In the genomic region with DNA sequence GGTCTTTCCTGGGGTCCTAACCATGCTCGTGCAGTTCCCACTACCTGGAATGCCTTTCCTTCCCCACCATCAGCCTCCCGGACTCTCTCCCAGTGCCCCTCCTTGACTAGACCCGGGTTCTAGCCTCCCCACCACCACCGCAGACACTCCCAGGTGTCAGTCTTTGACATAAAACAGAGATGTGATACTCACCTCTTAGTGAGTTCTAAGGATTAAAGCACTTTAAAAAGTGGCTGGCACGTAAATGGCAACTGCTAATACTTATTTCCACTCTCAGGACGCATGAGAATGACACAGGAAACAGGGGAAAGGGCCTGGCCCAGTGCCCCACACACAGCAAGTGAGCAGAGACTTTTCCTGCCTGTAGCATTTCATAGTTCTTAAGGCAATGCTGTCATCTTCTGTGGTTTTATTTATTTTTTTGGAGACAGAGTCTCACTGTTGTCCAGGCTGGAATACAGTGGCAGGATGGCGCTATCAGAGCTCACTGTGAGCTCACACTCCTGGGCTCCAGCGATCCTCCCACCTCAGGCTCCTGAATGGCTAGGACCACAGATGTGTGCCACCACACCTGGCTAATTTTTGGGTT, we compare ENCODE assay signal across 1 cellular context.
TF ChIP-seq lines count a peak whose summit lies in the region.

No MANE protein-coding gene starts in this region.

TF ChIP-seq in HCT116, 20 proteins besides CTCF, POLR2A, EP300 and RAD21 (continued from another document):
- TF ChIP-seq, protein P1, sequence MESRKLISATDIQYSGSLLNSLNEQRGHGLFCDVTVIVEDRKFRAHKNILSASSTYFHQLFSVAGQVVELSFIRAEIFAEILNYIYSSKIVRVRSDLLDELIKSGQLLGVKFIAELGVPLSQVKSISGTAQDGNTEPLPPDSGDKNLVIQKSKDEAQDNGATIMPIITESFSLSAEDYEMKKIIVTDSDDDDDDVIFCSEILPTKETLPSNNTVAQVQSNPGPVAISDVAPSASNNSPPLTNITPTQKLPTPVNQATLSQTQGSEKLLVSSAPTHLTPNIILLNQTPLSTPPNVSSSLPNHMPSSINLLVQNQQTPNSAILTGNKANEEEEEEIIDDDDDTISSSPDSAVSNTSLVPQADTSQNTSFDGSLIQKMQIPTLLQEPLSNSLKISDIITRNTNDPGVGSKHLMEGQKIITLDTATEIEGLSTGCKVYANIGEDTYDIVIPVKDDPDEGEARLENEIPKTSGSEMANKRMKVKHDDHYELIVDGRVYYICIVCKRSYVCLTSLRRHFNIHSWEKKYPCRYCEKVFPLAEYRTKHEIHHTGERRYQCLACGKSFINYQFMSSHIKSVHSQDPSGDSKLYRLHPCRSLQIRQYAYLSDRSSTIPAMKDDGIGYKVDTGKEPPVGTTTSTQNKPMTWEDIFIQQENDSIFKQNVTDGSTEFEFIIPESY (IDR thresholded peaks at IDR 0.05; ENCODE audit: extremely low read depth, insufficient replicate concordance, low read length), result no peak
- TF ChIP-seq ELF1 (IDR thresholded peaks at IDR 0.05; ENCODE audit: borderline replicate concordance, low read depth) (no peak), SRF (IDR thresholded peaks at IDR 0.05; ENCODE audit: low read depth) (no peak), ZFX (IDR thresholded peaks at IDR 0.05) (no peak), JUND (IDR thresholded peaks at IDR 0.05) (no peak), EZH2 (IDR thresholded peaks at IDR 0.05) (no peak)
- TF ChIP-seq, protein P2, sequence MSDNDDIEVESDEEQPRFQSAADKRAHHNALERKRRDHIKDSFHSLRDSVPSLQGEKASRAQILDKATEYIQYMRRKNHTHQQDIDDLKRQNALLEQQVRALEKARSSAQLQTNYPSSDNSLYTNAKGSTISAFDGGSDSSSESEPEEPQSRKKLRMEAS (IDR thresholded peaks at IDR 0.05), result no peak
